Comparison of ENCODE assay signal across 24 cellular contexts in the genomic region with DNA sequence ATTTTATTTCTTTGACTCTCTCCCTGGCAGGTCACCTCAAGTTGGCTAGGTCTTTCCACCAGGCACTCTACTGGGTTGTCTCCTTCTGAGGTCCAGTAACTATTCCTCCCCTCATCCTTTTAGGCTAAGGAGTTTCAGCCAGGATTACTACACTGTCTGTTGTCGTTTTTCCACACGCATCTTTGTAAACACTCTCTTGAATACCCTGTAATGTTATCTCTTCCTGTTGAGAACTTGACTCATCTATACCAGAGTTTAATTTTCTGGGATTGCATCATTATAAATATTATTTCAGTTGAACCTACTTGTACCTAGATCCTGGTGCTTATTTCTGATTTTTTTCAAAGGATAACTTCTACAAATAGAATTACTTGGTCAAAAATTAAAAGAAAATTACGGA.
"Had no signal": no experiment of that assay in that cellular context is flagged by ENCODE, and none has a peak within 500 bp of the region (broad histone marks: within the 10 kb centered on the region; RNA-seq: fewer than 3 reads in every experiment).

No MANE protein-coding gene starts in this region.

- H3K4me2 ChIP-seq: neural progenitor cell, smooth muscle cell had no signal

- ATAC-seq: activated CD8-positive, alpha-beta memory T cell treated with anti-CD3 and anti-CD28 coated beads, Interleukin-2, amount 10 ng/mL, durations not matched to agents 7 days and 5 days; left lung; naive thymus-derived CD8-positive, alpha-beta T cell; stimulated activated memory B cell treated with anti-CD40 and anti-IgM and Interleukin-4, amounts not matched to agents 10 μg/mL and 1 μg/mL and 100 μg/mL, for 72 hours had no signal

- FAIRE-seq: urothelium cell line had no signal

- H3K9ac ChIP-seq: neural progenitor cell had no signal

- H3K36me3 ChIP-seq: esophagus squamous epithelium, left lung, neural progenitor cell, sigmoid colon, stomach, suprapubic skin, tibial nerve had no signal

- H3K4me3 ChIP-seq: esophagus squamous epithelium, left lung, lung, neural progenitor cell, sigmoid colon, smooth muscle cell, stomach, suprapubic skin, tibial nerve had no signal

- H3K27me3 ChIP-seq: left lung, neural progenitor cell, sigmoid colon, stomach, suprapubic skin, tibial nerve had no signal

- H3K4me1 ChIP-seq: esophagus squamous epithelium, left lung, neural progenitor cell, sigmoid colon, stomach, suprapubic skin, tibial nerve had no signal

- H3K9me3 ChIP-seq: esophagus squamous epithelium, left lung, sigmoid colon, stomach, suprapubic skin, tibial nerve had no signal

- DNase-seq: activated CD4-positive, alpha-beta memory T cell treated with anti-CD3 and anti-CD28 coated beads, Interleukin-2, amount 10 ng/mL, durations not matched to agents 7 days and 5 days; activated CD4-positive, alpha-beta T cell treated with anti-CD3 and anti-CD28 coated beads, Interleukin-2, amount 10 ng/mL, durations not matched to agents 24 days and 14 days; activated CD8-positive, alpha-beta memory T cell treated with anti-CD3 and anti-CD28 coated beads, Interleukin-2, amount 10 ng/mL, durations not matched to agents 7 days and 5 days; activated gamma-delta T cell; activated T-cell treated with anti-CD3 and anti-CD28 coated beads for 4 hours; aorta; central memory CD4-positive, alpha-beta T cell; dermis blood vessel endothelial cell; effector CD8-positive, alpha-beta T cell; esophagus squamous epithelium; kidney glomerular epithelial cell; left lung; naive thymus-derived CD8-positive, alpha-beta T cell; sigmoid colon; stimulated activated CD4-positive, alpha-beta T cell treated with anti-CD3 and anti-CD28 coated beads, Interleukin-15, amount 100 ng/mL, for 24 hours; stomach; T1000 had no signal

- H3K27ac ChIP-seq: esophagus squamous epithelium, left lung, neural progenitor cell, sigmoid colon, stomach, suprapubic skin, tibial nerve had no signal

- H2AFZ ChIP-seq: neural progenitor cell had no signal
